Comparison of ENCODE assay signal across 11 cellular contexts in genomic region chr17:45091778-45092425, GRCh38. TPM values are rescaled to one million over a fixed set of nuclear protein-coding genes. Genes with fewer than 3 reads are reported as not detected.
DNase-seq lines count a peak whose midpoint lies in the region; ATAC-seq and TF ChIP-seq lines count a peak whose summit lies in the region.
"Had no signal": no experiment of that assay in that cellular context is flagged by ENCODE, and none has a peak within 500 bp of the region (broad histone marks: within the 10 kb centered on the region; RNA-seq: fewer than 3 reads in every experiment).

No MANE protein-coding gene starts in this region.

- no peak overlapping the region for H3K9ac ChIP-seq in HCT116 (ENCODE audit: low read length)

- no peaks in the 10 kb centered on the region for H3K9me3 Mint-ChIP-seq in activated CD4-positive, alpha-beta T cell treated with anti-CD3 and anti-CD28 coated beads for 36 hours (ENCODE audit: low read depth)
- H3K9me3 Mint-ChIP-seq: activated T-cell treated with anti-CD3 and anti-CD28 coated beads, Interleukin-2, amount 50 U/mL, for 24 hours had no signal

- ATAC-seq in HCT116 = no peak
- no peak for ATAC-seq in activated CD4-positive, alpha-beta T cell treated with anti-CD3 and anti-CD28 coated beads for 36 hours

- no peak overlapping the region for H3K4me3 Mint-ChIP-seq in activated CD4-positive, alpha-beta T cell treated with anti-CD3 and anti-CD28 coated beads for 36 hours
- H3K4me3 Mint-ChIP-seq: activated T-cell treated with anti-CD3 and anti-CD28 coated beads, Interleukin-2, amount 50 U/mL, for 24 hours had no signal

- BruUV-seq in HCT116 (replicated peaks; lab: Mats Ljungman, UMichigan) = no TSS peak

- CTCF ChIA-PET in HCT116 (lab: Charles Lee) = no interaction called here
- CTCF ChIA-PET in activated CD4-positive, alpha-beta T cell treated with anti-CD3 and anti-CD28 coated beads for 36 hours (lab: Charles Lee) = no interaction called here

- H3K27ac ChIP-seq in HCT116 (ENCODE audit: low read depth, low read length) (0 out of 2 replicates have a peak overlapping the region, but pooled peaks have one; percentile 16), spleen (peak overlapping the region in 5 of 8 donors; percentile 46 to 71 (median 64))

- no peak overlapping the region for H3K27ac Mint-ChIP-seq in activated CD4-positive, alpha-beta T cell treated with anti-CD3 and anti-CD28 coated beads for 36 hours

- no peaks in the 10 kb centered on the region for H3K4me1 Mint-ChIP-seq in activated CD4-positive, alpha-beta T cell treated with anti-CD3 and anti-CD28 coated beads for 36 hours

- H3K36me3 Mint-ChIP-seq in activated CD4-positive, alpha-beta T cell treated with anti-CD3 and anti-CD28 coated beads for 36 hours (ENCODE audit: low read depth) = peaks cover 60% of the 10 kb centered on the region

- no peak overlapping the region for H3K4me2 ChIP-seq in HCT116 (ENCODE audit: low read length)

- POLR2A ChIA-PET in HCT116 (lab: Charles Lee) = no interaction called here
- POLR2A ChIA-PET in activated CD4-positive, alpha-beta T cell treated with anti-CD3 and anti-CD28 coated beads for 36 hours (lab: Charles Lee) = no interaction called here

- TF ChIP-seq CTCF in HCT116 (IDR thresholded peaks at IDR 0.05 in 2 of 3, conservative IDR thresholded peaks at IDR 0.05 in 1 of 3; ENCODE audit: borderline replicate concordance in 1 of 3, insufficient read depth in 1 of 3, low read depth in 2 of 3, low read length in 2 of 3) (no peak), spleen (IDR thresholded peaks at IDR 0.05 in 8 of 11, conservative IDR thresholded peaks at IDR 0.05 in 3 of 11) (no peak)

- peaks cover 23% of the 10 kb centered on the region for H3K79me2 ChIP-seq in HCT116 (ENCODE audit: insufficient read depth, low read length)

- 91 to 93% (median 91%) methylated on average over 11 of the region's 11 CpGs for WGBS in spleen, 5 donors

- no peaks in the 10 kb centered on the region for H3K27me3 Mint-ChIP-seq in activated CD4-positive, alpha-beta T cell treated with anti-CD3 and anti-CD28 coated beads for 36 hours
- H3K27me3 Mint-ChIP-seq: activated T-cell treated with anti-CD3 and anti-CD28 coated beads, Interleukin-2, amount 50 U/mL, for 24 hours had no signal

- TF ChIP-seq RAD21 in HCT116 (IDR thresholded peaks at IDR 0.05; ENCODE audit: low read depth) = no peak

- H4K20me1 ChIP-seq in HCT116 (ENCODE audit: insufficient read depth) = peaks cover 4% of the 10 kb centered on the region; the same call in 1 of the 2 replicates

- no peaks in the 10 kb centered on the region for H3K9me3 ChIP-seq in HCT116 (ENCODE audit: control insufficient read depth in 1 of 2, insufficient read depth in 1 of 2, low read depth in 1 of 2, low read length in 2 of 2)
- no peaks in the 10 kb centered on the region for H3K9me3 ChIP-seq in spleen

- intact Hi-C loops in HCT116 (cut with micrococcal nuclease) = loop anchor here (10.0 kb wide), 1 partner anchor 317 kb away; no protein-coding TSS in a partner anchor
- intact Hi-C loops in spleen (cut with DNase I; ENCODE audit: low total_unique reads) = no loop called here
- intact Hi-C loops in activated CD4-positive, alpha-beta T cell treated with anti-CD3 and anti-CD28 coated beads for 36 hours (cut with DNase I, micrococcal nuclease) = no loop called here

- H3K36me3 ChIP-seq in HCT116 (ENCODE audit: control insufficient read depth in 1 of 2, insufficient read depth in 2 of 2, low read length in 2 of 2) (peaks cover 53 to 62% of the 10 kb centered on the region in 2 experiments), spleen (peaks cover 6 to 100% (median 95%) of the 10 kb centered on the region in 6 donors)

- H3K27me3 ChIP-seq in HCT116 (ENCODE audit: insufficient read depth, low read length) (no peaks in the 10 kb centered on the region), spleen (replicated peaks in 1 of 7) (no peaks in the 10 kb centered on the region)

- RAD21 ChIA-PET in HCT116 (lab: Charles Lee; ENCODE audit: low non-redundant PET in 1 of 2, low total read pairs in 2 of 2, uncharacterized antibody in 2 of 2, unreplicated experiment in 2 of 2) = no interaction called here

- no peak for TF ChIP-seq POLR2A in HCT116 (IDR thresholded peaks at IDR 0.05; ENCODE audit: borderline replicate concordance, extremely low read depth, insufficient read depth, insufficient read length)
- no peak for TF ChIP-seq POLR2A in spleen (IDR thresholded peaks at IDR 0.05)

- DNase-seq in HCT116 (ENCODE audit: low read depth, low spot score) = no peak
- DNase-seq in amniotic epithelial cell (ENCODE audit: low read depth) = peak; percentile 65
- peak; percentile 15 for DNase-seq in hepatic stellate cell (ENCODE audit: low spot score)
- DNase-seq in spleen = peak; percentile 21
- DNase-seq in effector CD4-positive, alpha-beta T cell = no peak
- no peak for DNase-seq in activated CD4-positive, alpha-beta T cell treated with anti-CD3 and anti-CD28 coated beads for 36 hours
- no peak for DNase-seq in NCI-H2171 treated with DMSO at 0.1 percent for 48 hours (lab: John Stamatoyannopoulos, UW)
- no peak for DNase-seq in activated gamma-delta T cell (lab: John Stamatoyannopoulos, UW)
- DNase-seq: activated T-cell treated with anti-CD3 and anti-CD28 coated beads, Interleukin-2, amount 50 U/mL, for 24 hours; DMS79; NCI-H2029 had no signal

- H3K4me1 ChIP-seq in HCT116 (ENCODE audit: control insufficient read depth in 1 of 2, insufficient read depth in 2 of 2, low read length in 2 of 2) = peaks cover 3 to 24% of the 10 kb centered on the region in 2 experiments
- peaks cover 0 to 13% (median 0%) of the 10 kb centered on the region in 6 donors for H3K4me1 ChIP-seq in spleen

- H2AFZ ChIP-seq in HCT116 (ENCODE audit: low read depth, low read length, poor library complexity, severe bottlenecking) = no peak overlapping the region

- no peak overlapping the region for H3K4me3 ChIP-seq in HCT116 (replicated peaks in 1 of 2; ENCODE audit: low read depth in 1 of 2, low read length in 2 of 2)
- H3K4me3 ChIP-seq in spleen = no peak overlapping the region

- no peaks in the 10 kb centered on the region for H3K9me2 ChIP-seq in HCT116 (ENCODE audit: insufficient read depth)

TF ChIP-seq in HCT116, 20 proteins besides CTCF, POLR2A, EP300 and RAD21 (continues in another document):
- no peak for TF ChIP-seq TCF7L2 (IDR thresholded peaks at IDR 0.05; ENCODE audit: borderline replicate concordance, extremely low read depth, insufficient read depth, insufficient read length)
- TF ChIP-seq CEBPB (IDR thresholded peaks at IDR 0.05; ENCODE audit: low read depth) = no peak
- no peak for TF ChIP-seq SP1 (IDR thresholded peaks at IDR 0.05; ENCODE audit: low read depth)
- no peak for TF ChIP-seq FOSL1 (IDR thresholded peaks at IDR 0.05; ENCODE audit: low read depth)
- no peak for TF ChIP-seq EZH2 (IDR thresholded peaks at IDR 0.05)
- no peak for TF ChIP-seq ZFX (IDR thresholded peaks at IDR 0.05)
- TF ChIP-seq, protein P1, sequence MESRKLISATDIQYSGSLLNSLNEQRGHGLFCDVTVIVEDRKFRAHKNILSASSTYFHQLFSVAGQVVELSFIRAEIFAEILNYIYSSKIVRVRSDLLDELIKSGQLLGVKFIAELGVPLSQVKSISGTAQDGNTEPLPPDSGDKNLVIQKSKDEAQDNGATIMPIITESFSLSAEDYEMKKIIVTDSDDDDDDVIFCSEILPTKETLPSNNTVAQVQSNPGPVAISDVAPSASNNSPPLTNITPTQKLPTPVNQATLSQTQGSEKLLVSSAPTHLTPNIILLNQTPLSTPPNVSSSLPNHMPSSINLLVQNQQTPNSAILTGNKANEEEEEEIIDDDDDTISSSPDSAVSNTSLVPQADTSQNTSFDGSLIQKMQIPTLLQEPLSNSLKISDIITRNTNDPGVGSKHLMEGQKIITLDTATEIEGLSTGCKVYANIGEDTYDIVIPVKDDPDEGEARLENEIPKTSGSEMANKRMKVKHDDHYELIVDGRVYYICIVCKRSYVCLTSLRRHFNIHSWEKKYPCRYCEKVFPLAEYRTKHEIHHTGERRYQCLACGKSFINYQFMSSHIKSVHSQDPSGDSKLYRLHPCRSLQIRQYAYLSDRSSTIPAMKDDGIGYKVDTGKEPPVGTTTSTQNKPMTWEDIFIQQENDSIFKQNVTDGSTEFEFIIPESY (IDR thresholded peaks at IDR 0.05; ENCODE audit: extremely low read depth, insufficient replicate concordance, low read length) = no peak
- no peak for TF ChIP-seq JUND (IDR thresholded peaks at IDR 0.05)
- TF ChIP-seq ZNF274 (IDR thresholded peaks at IDR 0.05; ENCODE audit: low read depth, low read length) = no peak
- TF ChIP-seq ATF3 (IDR thresholded peaks at IDR 0.05) = no peak
- TF ChIP-seq YY1 (IDR thresholded peaks at IDR 0.05; ENCODE audit: extremely low read depth, insufficient replicate concordance, low read depth, low read length) = no peak
- no peak for TF ChIP-seq SIN3A (IDR thresholded peaks at IDR 0.05; ENCODE audit: low read depth)

RNA-seq across cellular contexts. Expression of gene NMT1, which starts 30.8 kb away (rescaled TPM):
- 173 TPM for total RNA-seq in HCT116 (2021; ENCODE audit: unreplicated experiment)
- 124 and 172 TPM in 2 replicates for polyA plus RNA-seq in HCT116 (2012)
- total RNA-seq in spleen = 100 to 1,000 TPM in 2 of 7 donors, 10 to 100 TPM in 5; 49.7 to 108 (median 94.4) TPM
- 10 to 100 TPM; 37.5 to 58.7 (median 37.7) TPM for polyA plus RNA-seq in spleen
- total RNA-seq in activated CD4-positive, alpha-beta T cell treated with anti-CD3 and anti-CD28 coated beads for 36 hours = 100 to 1,000 TPM; 170 to 175 TPM

RNA-seq across cellular contexts. Expression of gene PLCD3, which starts 40.4 kb away (rescaled TPM):
- 197 TPM for total RNA-seq in HCT116 (2021; ENCODE audit: unreplicated experiment)
- 109 and 122 TPM in 2 replicates for polyA plus RNA-seq in HCT116 (2012)
- 1 to 10 TPM; 2.8 to 9.9 (median 7.1) TPM for total RNA-seq in spleen
- polyA plus RNA-seq in spleen = 1 to 10 TPM; 1.5 to 3.5 (median 3.4) TPM
- 1 to 10 TPM; 2.9 to 3.4 TPM for total RNA-seq in activated CD4-positive, alpha-beta T cell treated with anti-CD3 and anti-CD28 coated beads for 36 hours

RNA-seq across cellular contexts. Expression of gene DCAKD, which starts 40.5 kb away (rescaled TPM):
- total RNA-seq in HCT116 (2021; ENCODE audit: unreplicated experiment) (31.9 TPM), spleen (10 to 100 TPM; 16.0 to 23.7 (median 19.6) TPM)
- polyA plus RNA-seq in HCT116 (2012) = 23.3 and 24.4 TPM in 2 replicates
- polyA plus RNA-seq in spleen = 10 to 100 TPM in 2 of 3 donors, 1 to 10 TPM in 1; 7.2 to 10.9 (median 10.4) TPM
- total RNA-seq in activated CD4-positive, alpha-beta T cell treated with anti-CD3 and anti-CD28 coated beads for 36 hours = 10 to 100 TPM; 34.8 to 36.2 TPM

RNA-seq across cellular contexts. Expression of gene ACBD4, which starts 43.6 kb away (rescaled TPM):
- total RNA-seq in HCT116 (2021; ENCODE audit: unreplicated experiment) (13.6 TPM), spleen (10 to 100 TPM; 14.1 to 24.6 (median 20.2) TPM)
- 6.1 and 9.5 TPM in 2 replicates for polyA plus RNA-seq in HCT116 (2012)
- polyA plus RNA-seq in spleen = 10 to 100 TPM; 22.8 to 32.8 (median 31.8) TPM
- total RNA-seq in activated CD4-positive, alpha-beta T cell treated with anti-CD3 and anti-CD28 coated beads for 36 hours = 10 to 100 TPM; 12.7 to 13.4 TPM

RNA-seq across cellular contexts. Expression of gene HEXIM1, which starts 56.4 kb away (rescaled TPM):
- total RNA-seq in HCT116 (2021; ENCODE audit: unreplicated experiment) = 58.0 TPM
- polyA plus RNA-seq in HCT116 (2012) = 29.6 and 33.0 TPM in 2 replicates
- 10 to 100 TPM; 23.4 to 43.1 (median 27.8) TPM for total RNA-seq in spleen
- polyA plus RNA-seq in spleen = 10 to 100 TPM; 12.9 to 26.7 (median 15.1) TPM
- total RNA-seq in activated CD4-positive, alpha-beta T cell treated with anti-CD3 and anti-CD28 coated beads for 36 hours = 10 to 100 TPM; 27.1 to 27.3 TPM

Comparison
In these comparisons a context has a peak if more than half of its experiments do, and no peak if none do; other contexts are left out.
1. DNase-seq: peak in amniotic epithelial cell (single experiment), hepatic stellate cell (single experiment) and spleen (single experiment); none in HCT116 (single experiment), effector CD4-positive, alpha-beta T cell (single experiment), activated CD4-positive, alpha-beta T cell treated with anti-CD3 and anti-CD28 coated beads for 36 hours (single experiment), NCI-H2171 treated with DMSO at 0.1 percent for 48 hours (single experiment) and activated gamma-delta T cell (single experiment).
2. RNA of gene PLCD3, which starts 40.4 kb away (total RNA-seq): 197 TPM in HCT116 (single experiment); 2.8 to 9.9 TPM in spleen and 2.9 to 3.4 TPM in activated CD4-positive, alpha-beta T cell treated with anti-CD3 and anti-CD28 coated beads for 36 hours; every median in the first group is over 10 times any median in the second.